8 cellular contexts compared by ENCODE assay signal in the genomic region with DNA sequence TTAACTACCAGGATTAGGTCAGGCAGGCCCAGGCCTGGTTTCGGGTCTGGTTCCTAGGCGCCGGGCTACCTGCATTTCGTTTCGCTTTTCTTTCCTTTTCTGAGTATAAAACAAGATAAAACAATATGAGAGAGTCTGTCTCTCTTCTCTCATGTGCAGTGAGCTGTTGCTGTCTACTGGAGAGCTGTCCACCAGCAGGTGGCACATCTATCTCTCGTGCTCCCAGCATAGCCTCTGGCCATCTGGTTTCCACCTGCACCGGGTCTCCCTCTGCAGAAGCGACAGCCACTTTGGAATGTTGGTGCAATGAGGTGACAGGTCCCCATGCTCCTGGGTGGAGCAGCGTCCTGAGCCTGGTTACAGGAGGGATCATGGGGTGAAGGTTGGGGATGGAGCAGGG. TPM values are rescaled to one million over a fixed set of nuclear protein-coding genes. Genes with fewer than 3 reads are reported as not detected.
DNase-seq lines count a peak whose midpoint lies in the region; ATAC-seq and TF ChIP-seq lines count a peak whose summit lies in the region.

No MANE protein-coding gene starts in this region.

- H3K36me3 ChIP-seq in Panc1 (ENCODE audit: control insufficient read depth, insufficient read depth, low read length): no peaks in the 10 kb centered on the region

- POLR2A ChIA-PET in HEK293T (lab: Yijun Ruan, JAX): interaction anchor here (0.7 kb wide), 1 partner anchor 9 kb away, joined by 3 read pairs; no protein-coding TSS in a partner anchor
- POLR2A ChIA-PET in Panc1 (lab: Charles Lee): interaction anchor here (0.6 kb wide), 1 partner anchor 264 kb away, joined by 5 read pairs; no protein-coding TSS in a partner anchor

- in situ Hi-C loops in Caki2 (cut with HindIII; ENCODE audit: low pct_unique_long_range_greater_than_20kb, low sequenced_read_pairs): no loop called here
- in situ Hi-C loops in Panc1 (cut with HindIII; ENCODE audit: low pct_unique_long_range_greater_than_20kb, low sequenced_read_pairs): no loop called here
- in situ Hi-C loops in astrocyte of the cerebellum (cut with HindIII; ENCODE audit: low sequenced_read_pairs): no loop called here

- H3K4me3 ChIP-seq in Panc1 (ENCODE audit: low read depth in 2 of 2, low read length in 2 of 2) (no peak overlapping the region), astrocyte of the cerebellum (ENCODE audit: low read depth, low read length) (no peak overlapping the region)

- no peaks in the 10 kb centered on the region for H3K9me3 ChIP-seq in Panc1 (ENCODE audit: control insufficient read depth, insufficient read depth, low read depth, low read length)

- no peaks in the 10 kb centered on the region for H3K27me3 ChIP-seq in Panc1 (ENCODE audit: control insufficient read depth, insufficient read depth, low read length)

- TF ChIP-seq CTCF in Panc1 (IDR thresholded peaks at IDR 0.05) (peak; percentile 80), astrocyte of the cerebellum (IDR thresholded peaks at IDR 0.05; ENCODE audit: low read depth, low read length, missing control alignments) (peak; percentile 83)

- peak; percentile 98 for ATAC-seq in Panc1
- ATAC-seq in GM19455 (IDR thresholded peaks at IDR 0.05; ENCODE audit: unreplicated experiment): no peak
- no peak for ATAC-seq in GM21423 (IDR thresholded peaks at IDR 0.05; ENCODE audit: unreplicated experiment)

- BruUV-seq in Panc1 (replicated peaks; lab: Mats Ljungman, UMichigan): no TSS peak

- no peak overlapping the region for H3K27ac ChIP-seq in Panc1 (ENCODE audit: low read length)

- no peaks in the 10 kb centered on the region; the same call in 1 of the 2 replicates for H3K4me1 ChIP-seq in Panc1 (ENCODE audit: control insufficient read depth, insufficient read depth, low read length)

- DNase-seq in Caki2 (ENCODE audit: low read depth) (peak; percentile 65), HEK293T (ENCODE audit: extremely low spot score) (peak; percentile 61), Panc1 (ENCODE audit: low read depth, low spot score) (peak; percentile 17), astrocyte of the cerebellum (ENCODE audit: low read depth) (peak; percentile 34), iPS DF 19.7 (ENCODE audit: low read depth, low spot score) (peak; percentile 40)
- peak; percentile 48 for DNase-seq in stimulated activated CD4-positive, alpha-beta T cell treated with anti-CD3 and anti-CD28 coated beads, Interleukin-15, amount 100 ng/mL, for 24 hours

- CTCF ChIA-PET in HEK293T (lab: Yijun Ruan, JAX): interaction anchor here (1.0 to 2.0 kb wide), 3 partner anchors 96 to 113 kb away, joined by 3 to 11 read pairs (median 3); no protein-coding TSS in a partner anchor
- CTCF ChIA-PET in Panc1 (lab: Charles Lee): interaction anchor here (0.6 to 1.0 kb wide), 7 partner anchors 52 to 404 kb away, joined by 3 to 11 read pairs (median 4); no protein-coding TSS in a partner anchor

- intact Hi-C loops in Panc1 (cut with micrococcal nuclease; ENCODE audit: unreplicated experiment): loop anchor here (5.0 kb wide), 1 partner anchor 111 kb away; no protein-coding TSS in a partner anchor

TF ChIP-seq in HEK293T, 16 proteins besides CTCF, POLR2A, EP300 and RAD21:
- TF ChIP-seq, protein P1, sequence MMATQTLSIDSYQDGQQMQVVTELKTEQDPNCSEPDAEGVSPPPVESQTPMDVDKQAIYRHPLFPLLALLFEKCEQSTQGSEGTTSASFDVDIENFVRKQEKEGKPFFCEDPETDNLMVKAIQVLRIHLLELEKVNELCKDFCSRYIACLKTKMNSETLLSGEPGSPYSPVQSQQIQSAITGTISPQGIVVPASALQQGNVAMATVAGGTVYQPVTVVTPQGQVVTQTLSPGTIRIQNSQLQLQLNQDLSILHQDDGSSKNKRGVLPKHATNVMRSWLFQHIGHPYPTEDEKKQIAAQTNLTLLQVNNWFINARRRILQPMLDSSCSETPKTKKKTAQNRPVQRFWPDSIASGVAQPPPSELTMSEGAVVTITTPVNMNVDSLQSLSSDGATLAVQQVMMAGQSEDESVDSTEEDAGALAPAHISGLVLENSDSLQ (IDR thresholded peaks at IDR 0.05): no peak
- TF ChIP-seq FOXM1 (IDR thresholded peaks at IDR 0.05; ENCODE audit: borderline replicate concordance): no peak
- TF ChIP-seq ARNT (IDR thresholded peaks at IDR 0.05): no peak
- TF ChIP-seq FOXA1 (IDR thresholded peaks at IDR 0.05): no peak
- TF ChIP-seq NFRKB (IDR thresholded peaks at IDR 0.05): no peak
- no peak for TF ChIP-seq HDGF (IDR thresholded peaks at IDR 0.05; ENCODE audit: borderline replicate concordance)
- no peak for TF ChIP-seq CTBP1 (IDR thresholded peaks at IDR 0.05; ENCODE audit: borderline replicate concordance)
- no peak for TF ChIP-seq LEF1 (IDR thresholded peaks at IDR 0.05; ENCODE audit: borderline replicate concordance)
- TF ChIP-seq SP1 (IDR thresholded peaks at IDR 0.05): no peak
- TF ChIP-seq FOXK2 (IDR thresholded peaks at IDR 0.05): no peak
- no peak for TF ChIP-seq SUZ12 (IDR thresholded peaks at IDR 0.05)
- no peak for TF ChIP-seq BHLHE40 (IDR thresholded peaks at IDR 0.05; ENCODE audit: borderline replicate concordance)
- no peak for TF ChIP-seq L3MBTL2 (conservative IDR thresholded peaks at IDR 0.05)
- TF ChIP-seq TARDBP (IDR thresholded peaks at IDR 0.05): no peak

RNA-seq across cellular contexts. Expression of a gene that starts 27.7 kb away (rescaled TPM):
- total RNA-seq in Caki2 (2014; rRNA removed; shearing (Covaris generic); ENCODE audit: low replicate concordance): 1.6 and 5.3 TPM in 2 replicates
- total RNA-seq in Panc1 (2021; ENCODE audit: unreplicated experiment): 2.9 TPM
- polyA plus RNA-seq in Panc1 (2012; ENCODE audit: insufficient read length): 2.0 TPM

RNA-seq across cellular contexts. Expression of a gene that starts 27.8 kb away (rescaled TPM):
- total RNA-seq in Caki2 (2014; rRNA removed; shearing (Covaris generic); ENCODE audit: low replicate concordance): 0.27 and 2.5 TPM in 2 replicates
- 0.10 TPM for total RNA-seq in Panc1 (2021; ENCODE audit: unreplicated experiment)
- 0.07 TPM for polyA plus RNA-seq in Panc1 (2012; ENCODE audit: insufficient read length)
